Comparison of ENCODE assay signal across 9 cellular contexts in genomic region chr9:14313378-14313940, GRCh38. TPM values are rescaled to one million over a fixed set of nuclear protein-coding genes. Genes with fewer than 3 reads are reported as not detected.
A peak's percentile ranks its signal among the peaks of the same experiment; 100 is the strongest.
DNase-seq lines count a peak whose midpoint lies in the region; ATAC-seq and TF ChIP-seq lines count a peak whose summit lies in the region.
"Had no signal": no experiment of that assay in that cellular context is flagged by ENCODE, and none has a peak within 500 bp of the region (broad histone marks: within the 10 kb centered on the region; RNA-seq: fewer than 3 reads in every experiment).

No MANE protein-coding gene starts in this region.

- WGBS in lung, 2 donors = 0 to 1% methylated on average over 33 of the region's 33 CpGs
- WGBS in transverse colon (ENCODE audit: low coverage in 1 of 2), 2 donors = 1 to 2% methylated on average over 11 to 33 of the region's 33 CpGs

- H3K36me3 ChIP-seq in Peyer's patch = no peaks in the 10 kb centered on the region
- H3K36me3 ChIP-seq in lung (ENCODE audit: control insufficient read depth in 2 of 2, insufficient read depth in 2 of 2, low read length in 2 of 2) = no peaks in the 10 kb centered on the region
- no peaks in the 10 kb centered on the region for H3K36me3 ChIP-seq in transverse colon
- H3K36me3 ChIP-seq: BLaER1 treated with 17β-estradiol and CSF1 and Interleukin-3, amounts not matched to agents 10 nM and 100 nM had no signal

- in situ Hi-C loops in transverse colon (cut with MboI; ENCODE audit: low pct_ligation_motif_present in 1 of 4, low pct_unique_long_range_greater_than_20kb in 1 of 4, low sequenced_read_pairs in 3 of 4) = no loop called here

- intact Hi-C loops in transverse colon (cut with DNase I; ENCODE audit: low total_unique reads) = loop anchor here (10.0 kb wide), 1 partner anchor 219 kb away; no protein-coding TSS in a partner anchor

- peaks cover 0 to 6% (median 0%) of the 10 kb centered on the region in 4 donors for H3K4me1 ChIP-seq in Peyer's patch
- peaks cover 3 to 12% of the 10 kb centered on the region in 2 donors for H3K4me1 ChIP-seq in lung (ENCODE audit: control insufficient read depth in 2 of 2, insufficient read depth in 2 of 2, low read length in 2 of 2)
- peaks cover 4 to 57% (median 18%) of the 10 kb centered on the region in 4 donors for H3K4me1 ChIP-seq in transverse colon

- ATAC-seq in lung (ENCODE audit: insufficient read depth, low FRiP score) = no peak
- ATAC-seq in GM18867 (IDR thresholded peaks at IDR 0.05; ENCODE audit: unreplicated experiment) = no peak
- no peak for ATAC-seq in GM21825 (IDR thresholded peaks at IDR 0.05; ENCODE audit: unreplicated experiment)

- TF ChIP-seq CTCF in Peyer's patch (IDR thresholded peaks at IDR 0.05) (no peak), coronary artery (IDR thresholded peaks at IDR 0.05) (no peak), lung (IDR thresholded peaks at IDR 0.05; ENCODE audit: control extremely low read depth, extremely low read depth) (no peak), transverse colon (IDR thresholded peaks at IDR 0.05) (no peak)

- peak; percentile 67 for DNase-seq in DMS79 treated with DMSO at 0.1 percent for 48 hours (lab: John Stamatoyannopoulos, UW)
- DNase-seq in DMS79 (lab: John Stamatoyannopoulos, UW) = no peak
- peak in 1 of 3 donors; percentile 64 for DNase-seq in Peyer's patch
- no peak for DNase-seq in coronary artery (ENCODE audit: low spot score)
- no peak for DNase-seq in lung (ENCODE audit: low spot score)
- DNase-seq in transverse colon = peak; percentile 33

- H3K27ac ChIP-seq in Peyer's patch (peak overlapping the region; percentile 65 to 98 (median 90)), coronary artery (peak overlapping the region; percentile 96 to 100), lung (ENCODE audit: low read depth in 1 of 2, low read length in 1 of 2) (peak overlapping the region; percentile 92 to 100), transverse colon (peak overlapping the region; percentile 91 to 97 (median 96))
- H3K27ac ChIP-seq: BLaER1 treated with 17β-estradiol and CSF1 and Interleukin-3, amounts not matched to agents 10 nM and 100 nM had no signal

- no peak for TF ChIP-seq EP300 in transverse colon (IDR thresholded peaks at IDR 0.05; ENCODE audit: low read depth)

- H3K27me3 ChIP-seq in Peyer's patch = no peaks in the 10 kb centered on the region
- H3K27me3 ChIP-seq in lung (ENCODE audit: control insufficient read depth, insufficient read depth) = no peaks in the 10 kb centered on the region
- H3K27me3 ChIP-seq in transverse colon = peaks cover 10% of the 10 kb centered on the region
- H3K27me3 ChIP-seq: BLaER1 treated with 17β-estradiol and CSF1 and Interleukin-3, amounts not matched to agents 10 nM and 100 nM had no signal

- TF ChIP-seq POLR2A in Peyer's patch (IDR thresholded peaks at IDR 0.05) (no peak), transverse colon (IDR thresholded peaks at IDR 0.05) (peak; percentile 13)

- H3K4me3 ChIP-seq in Peyer's patch (peak overlapping the region; percentile 43 to 90 (median 70)), coronary artery (peak overlapping the region; percentile 95), lung (peak overlapping the region; percentile 74), transverse colon (peak overlapping the region; percentile 59 to 74 (median 70))
- H3K4me3 ChIP-seq: BLaER1 treated with 17β-estradiol and CSF1 and Interleukin-3, amounts not matched to agents 10 nM and 100 nM had no signal

- no peaks in the 10 kb centered on the region for H3K9me3 ChIP-seq in Peyer's patch
- peaks cover 0 to 2% of the 10 kb centered on the region in 2 donors for H3K9me3 ChIP-seq in lung (ENCODE audit: control insufficient read depth in 2 of 2, insufficient read depth in 1 of 2, low read length in 1 of 2)
- H3K9me3 ChIP-seq in transverse colon = no peaks in the 10 kb centered on the region

RNA-seq across cellular contexts. Expression of gene NFIB, which starts 0.5 kb away (rescaled TPM):
- total RNA-seq in Peyer's patch (100 to 1,000 TPM in 3 of 4 donors, 10 to 100 TPM in 1; 89.7 to 229 (median 159) TPM), lung (100 to 1,000 TPM in 1 of 2 donors, 10 to 100 TPM in 1; 89.2 to 189 TPM), transverse colon (100 to 1,000 TPM in 1 of 4 donors, 10 to 100 TPM in 3; 40.2 to 150 (median 83.7) TPM)
- 10 to 100 TPM in 1 of 2 donors, 1 to 10 TPM in 1; 7.3 to 12.7 TPM for polyA plus RNA-seq in lung

Comparison
In these comparisons a context has a peak if more than half of its experiments do, and no peak if none do; other contexts are left out.
1. DNase-seq: peak in DMS79 treated with DMSO at 0.1 percent for 48 hours (single experiment) and transverse colon (single experiment); none in DMS79 (single experiment), coronary artery (single experiment) and lung (single experiment).
2. Peak in every context shown above with its lines, with median percentiles within 50 percentile points of each other: H3K27ac ChIP-seq and H3K4me3 ChIP-seq.